ENCODE assay signal across 8 cellular contexts in genomic region chr20:4038047-4038459, GRCh38. TPM values are rescaled to one million over a fixed set of nuclear protein-coding genes. Genes with fewer than 3 reads are reported as not detected.
DNase-seq lines count a peak whose midpoint lies in the region; ATAC-seq and TF ChIP-seq lines count a peak whose summit lies in the region.

No MANE protein-coding gene starts in this region.

- no peaks in the 10 kb centered on the region for H3K36me3 ChIP-seq in spleen

- H3K27me3 ChIP-seq in spleen (replicated peaks in 1 of 7) = no peaks in the 10 kb centered on the region

- in situ Hi-C loops in G401 (cut with HindIII; ENCODE audit: low sequenced_read_pairs) = no loop called here

- TF ChIP-seq CTCF in spleen (IDR thresholded peaks at IDR 0.05 in 8 of 11, conservative IDR thresholded peaks at IDR 0.05 in 3 of 11) = peak in 2 of 11 experiments; percentile 16 to 21

- peak overlapping the region in 7 of 8 donors; percentile 69 to 85 (median 72) for H3K27ac ChIP-seq in spleen

- no peaks in the 10 kb centered on the region for H3K9me3 ChIP-seq in spleen

- 8 to 19% (median 14%) methylated on average over 8 of the region's 8 CpGs for WGBS in spleen, 5 donors

- no peak for TF ChIP-seq POLR2A in spleen (IDR thresholded peaks at IDR 0.05)

- peaks cover 0 to 26% (median 18%) of the 10 kb centered on the region in 6 donors for H3K4me1 ChIP-seq in spleen

- peak; percentile 95 for ATAC-seq in GM19043 (IDR thresholded peaks at IDR 0.05; ENCODE audit: low read depth, unreplicated experiment)
- peak; percentile 100 for ATAC-seq in HG03159 (IDR thresholded peaks at IDR 0.05; ENCODE audit: unreplicated experiment)

- H3K4me3 ChIP-seq in spleen = peak overlapping the region in 1 of 8 donors; percentile 29

- intact Hi-C loops in cardiac septum (cut with DNase I) (no loop called here), spleen (cut with DNase I; ENCODE audit: low total_unique reads) (no loop called here)

- DNase-seq in AG08396 (ENCODE audit: low spot score) = peak; percentile 84
- peak; percentile 94 for DNase-seq in RPMI7951 (ENCODE audit: low read depth)
- DNase-seq in activated T-helper 1 cell treated with anti-CD3 and anti-CD28 coated beads, Interleukin-2, amount 50 U/mL, for 16 hours (ENCODE audit: low read depth in 1 of 2, low spot score in 1 of 2) = peak; percentile 53 to 55
- peak; percentile 92 for DNase-seq in cardiac septum (ENCODE audit: low spot score)
- DNase-seq in spleen = peak; percentile 93
- DNase-seq in G401 (ENCODE audit: low spot score) = no peak

RNA-seq across cellular contexts. Expression of gene RNF24, which starts 22.7 kb away (rescaled TPM):
- 25.1 and 26.3 TPM in 2 replicates for total RNA-seq in RPMI7951 (2014; rRNA removed; shearing (Covaris generic))
- 8.5 TPM for total RNA-seq in cardiac septum
- total RNA-seq in spleen = 10 to 100 TPM; 22.0 to 46.8 (median 30.7) TPM
- 1 to 10 TPM; 1.1 to 3.8 (median 1.8) TPM for polyA plus RNA-seq in spleen
- total RNA-seq in G401 (2014; rRNA removed; shearing (Covaris generic)) = 1.3 and 2.0 TPM in 2 replicates
